Comparison of ENCODE assay signal across 8 cellular contexts in genomic region chr1:165630629-165631402, GRCh38. TPM values are rescaled to one million over a fixed set of nuclear protein-coding genes. Genes with fewer than 3 reads are reported as not detected.
DNase-seq lines count a peak whose midpoint lies in the region; ATAC-seq and TF ChIP-seq lines count a peak whose summit lies in the region.

Gene MGST3, plus strand, starts transcription at chr1:165631234. Its CDS starts 18,614 bp downstream, at chr1:165649848.

- 0 out of 2 replicates have a peak, but pooled peaks cover 6% of the 10 kb centered on the region for H4K20me1 ChIP-seq in PC-3 (ENCODE audit: low read length)

- H3K9ac ChIP-seq in PC-3 (ENCODE audit: low read length), result peak within 1 kb of the TSS; percentile 76

- no peaks in the 10 kb centered on the region for H3F3A ChIP-seq in PC-3 (ENCODE audit: low read length, unreplicated experiment)

- H3K27ac ChIP-seq in PC-3 (ENCODE audit: low read length) (peak within 1 kb of the TSS; percentile 84), epithelial cell of prostate (peak within 1 kb of the TSS; percentile 87)

- peak within 1 kb of the TSS; percentile 97 for H3K4me2 ChIP-seq in PC-3 (ENCODE audit: low read length)

- peaks cover 36% of the 10 kb centered on the region for H3K4me1 ChIP-seq in PC-3 (ENCODE audit: insufficient read depth, low read length)
- peaks cover 46% of the 10 kb centered on the region for H3K4me1 ChIP-seq in mononuclear cell (ENCODE audit: insufficient read depth, low read length)

- peaks cover 3% of the 10 kb centered on the region; the same call in 1 of the 2 replicates for H3K36me3 ChIP-seq in PC-3 (ENCODE audit: low read depth, low read length)

- no TSS peak for BruUV-seq in PC-3 (replicated peaks; lab: Mats Ljungman, UMichigan)

- DNase-seq in DMS53 (lab: John Stamatoyannopoulos, UW), result peak; percentile 99
- DNase-seq in Jurkat, Clone E6-1 (ENCODE audit: low read depth, low spot score), result peak; percentile 96
- DNase-seq in PC-3, result peak; percentile 97
- peak; percentile 93 for DNase-seq in activated T-cell treated with anti-CD3 and anti-CD28 coated beads for 48 hours (ENCODE audit: low read depth)
- DNase-seq in epithelial cell of prostate (ENCODE audit: low read depth, low spot score), result peak; percentile 82
- peak; percentile 81 to 86 for DNase-seq in stimulated activated CD8-positive, alpha-beta memory T cell treated with anti-CD3 and anti-CD28 coated beads, Interleukin-4, amount 100 ng/mL, for 1 hour (ENCODE audit: low read depth in 2 of 2, low spot score in 1 of 2)

- intact Hi-C loops in PC-3 (cut with micrococcal nuclease), result loop anchor here (1.0 to 10.0 kb wide), 4 partner anchors 33 to 194 kb away; partner anchors contain the start of genes ALDH9A1 and UCK2

- H3K9me3 ChIP-seq in PC-3 (ENCODE audit: low read length), result no peaks in the 10 kb centered on the region
- no peaks in the 10 kb centered on the region for H3K9me3 ChIP-seq in mononuclear cell (ENCODE audit: low read depth, low read length)

- peaks cover 40% of the 10 kb centered on the region for H3K79me2 ChIP-seq in PC-3 (ENCODE audit: low read length)

- H2AFZ ChIP-seq in PC-3 (ENCODE audit: low read length), result peak within 1 kb of the TSS; percentile 84

- POLR2A ChIA-PET in PC-3 (lab: Charles Lee; ENCODE audit: unreplicated experiment), result interaction anchor here (0.6 to 0.7 kb wide), 2 partner anchors 138 to 312 kb away, joined by 3 to 4 read pairs; partner anchors contain the start of gene TMCO1

- ATAC-seq in GM21717 (IDR thresholded peaks at IDR 0.05; ENCODE audit: unreplicated experiment) (peak; percentile 84), PC-3 (peak; percentile 81)

- CTCF ChIA-PET in PC-3 (lab: Charles Lee), result interaction anchor here (0.5 to 1.4 kb wide), 3 partner anchors 20 to 67 kb away, joined by 3 to 8 read pairs (median 6); partner anchors contain the start of gene ALDH9A1

- no peak for TF ChIP-seq CTCF in PC-3 (conservative IDR thresholded peaks at IDR 0.05; ENCODE audit: low read depth, low read length)

- H3K4me3 ChIP-seq in Jurkat, Clone E6-1 (ENCODE audit: low read length), result peak within 1 kb of the TSS; percentile 89
- H3K4me3 ChIP-seq in PC-3 (ENCODE audit: low read length) (peak within 1 kb of the TSS; percentile 90), mononuclear cell (ENCODE audit: low read length) (peak within 1 kb of the TSS; percentile 79)

- H3K27me3 ChIP-seq in PC-3 (ENCODE audit: low read length), result no peaks in the 10 kb centered on the region
- no peaks in the 10 kb centered on the region for H3K27me3 ChIP-seq in mononuclear cell (ENCODE audit: insufficient read depth, low read length)

- H3K9me2 ChIP-seq in PC-3 (replicated peaks; ENCODE audit: low read length), result no peaks in the 10 kb centered on the region

RNA-seq across cellular contexts. Expression of gene MGST3, which starts in this region (rescaled TPM):
- polyA plus RNA-seq in Jurkat, Clone E6-1 (2012; ENCODE audit: insufficient read depth, insufficient read length), result 90.7 TPM
- total RNA-seq in PC-3 (2014; rRNA removed) (117 and 168 TPM in 2 replicates), mononuclear cell (17.8 TPM)

Comparison
In these comparisons a context has a peak if more than half of its experiments do, and no peak if none do; other contexts are left out.
1. Peak in every context shown above with its lines: DNase-seq, ATAC-seq, H3K4me3 ChIP-seq and H3K27ac ChIP-seq.